18 cellular contexts compared by ENCODE assay signal in genomic region chr11:113689711-113690618, GRCh38. TPM values are rescaled to one million over a fixed set of nuclear protein-coding genes. Genes with fewer than 3 reads are reported as not detected.
DNase-seq lines count a peak whose midpoint lies in the region; ATAC-seq and TF ChIP-seq lines count a peak whose summit lies in the region.
"Had no signal": no experiment of that assay in that cellular context is flagged by ENCODE, and none has a peak within 500 bp of the region (broad histone marks: within the 10 kb centered on the region; RNA-seq: fewer than 3 reads in every experiment).

No MANE protein-coding gene starts in this region.

- no peak overlapping the region for H2BK120ac ChIP-seq in trophoblast cell (ENCODE audit: insufficient read depth, low read length, poor library complexity)

- no peak overlapping the region for H2AK5ac ChIP-seq in trophoblast cell (ENCODE audit: low read length)

- no peaks in the 10 kb centered on the region for H3K9me3 Mint-ChIP-seq in activated naive CD4-positive, alpha-beta T cell treated with anti-CD3 and anti-CD28 coated beads, Interleukin-2, amount 50 U/mL, for 72 hours
- H3K9me3 Mint-ChIP-seq: activated CD4-positive, alpha-beta T cell treated with anti-CD3 and anti-CD28 coated beads, Interleukin-2, amount 10 ng/mL, durations not matched to agents 7 days and 5 days; activated naive CD4-positive, alpha-beta T cell treated with anti-CD3 and anti-CD28 coated beads, Interleukin-2, amount 10 ng/mL, durations not matched to agents 7 days and 5 days had no signal

- H3K9me3 ChIP-seq in PC-3 (ENCODE audit: low read length) (no peaks in the 10 kb centered on the region), trophoblast cell (ENCODE audit: insufficient read depth, low read depth, low read length) (peaks cover 2% of the 10 kb centered on the region), sigmoid colon (no peaks in the 10 kb centered on the region)
- H3K9me3 ChIP-seq: neutrophil, stomach, vagina had no signal

- TF ChIP-seq CTCF in PC-3 (conservative IDR thresholded peaks at IDR 0.05; ENCODE audit: low read depth, low read length) (no peak), sigmoid colon (IDR thresholded peaks at IDR 0.05) (no peak)

- no peaks in the 10 kb centered on the region for H3K36me3 Mint-ChIP-seq in activated naive CD4-positive, alpha-beta T cell treated with anti-CD3 and anti-CD28 coated beads, Interleukin-2, amount 50 U/mL, for 72 hours
- H3K36me3 Mint-ChIP-seq: activated naive CD4-positive, alpha-beta T cell treated with anti-CD3 and anti-CD28 coated beads, Interleukin-2, amount 10 ng/mL, durations not matched to agents 7 days and 5 days had no signal

- peak overlapping the region; percentile 42 for H2BK12ac ChIP-seq in trophoblast cell (ENCODE audit: low read length)

- H3K14ac ChIP-seq in trophoblast cell (ENCODE audit: low read length), result peak overlapping the region; percentile 19

- H2AFZ ChIP-seq in PC-3 (ENCODE audit: low read length) (peak overlapping the region; percentile 70), trophoblast cell (ENCODE audit: insufficient read depth, low read length, poor library complexity) (no peak overlapping the region)

- no peak overlapping the region for H4K8ac ChIP-seq in trophoblast cell (ENCODE audit: low read depth, low read length)

- DNase-seq in H7 (peak; percentile 38), PC-3 (no peak), epithelial cell of prostate (ENCODE audit: low read depth, low spot score) (no peak), trophoblast cell (no peak), sigmoid colon (no peak), caudate nucleus (lab: John Stamatoyannopoulos, UW) (no peak)
- no peak for DNase-seq in activated naive CD4-positive, alpha-beta T cell treated with anti-CD3 and anti-CD28 coated beads, Interleukin-2, amount 50 U/mL, for 72 hours (ENCODE audit: low spot score in 2 of 2)
- DNase-seq: activated CD8-positive, alpha-beta memory T cell treated with anti-CD3 and anti-CD28 coated beads, Interleukin-2, amount 50 U/mL, for 4 hours; NCI-H1105; NCI-H2171; NCI-H774 had no signal

- H4K20me1 ChIP-seq in PC-3 (ENCODE audit: low read length), result no peaks in the 10 kb centered on the region

- H3K4me2 ChIP-seq in PC-3 (ENCODE audit: low read length) (peak overlapping the region; percentile 23; the same call in 1 of the 2 replicates), trophoblast cell (ENCODE audit: low read length) (no peak overlapping the region)

- H3K4me1 ChIP-seq in PC-3 (ENCODE audit: insufficient read depth, low read length), result peaks cover 19% of the 10 kb centered on the region
- peaks cover 6 to 8% of the 10 kb centered on the region in 2 experiments for H3K4me1 ChIP-seq in trophoblast cell (ENCODE audit: control insufficient read depth in 1 of 2, insufficient read depth in 2 of 2, low read length in 2 of 2)
- H3K4me1 ChIP-seq in sigmoid colon, result peaks cover 0 to 8% (median 3%) of the 10 kb centered on the region in 4 donors

- no peaks in the 10 kb centered on the region for H3K79me2 ChIP-seq in PC-3 (ENCODE audit: low read length)
- H3K79me2 ChIP-seq in trophoblast cell (ENCODE audit: control insufficient read depth, insufficient read depth, low read length, poor library complexity), result no peaks in the 10 kb centered on the region

- H3K9me2 ChIP-seq in PC-3 (replicated peaks; ENCODE audit: low read length), result no peaks in the 10 kb centered on the region

- H3K4ac ChIP-seq in trophoblast cell (ENCODE audit: low read depth, low read length), result no peak overlapping the region

- H3K4me3 ChIP-seq in H7 (ENCODE audit: insufficient read depth, low read depth, low read length) (no peak overlapping the region), PC-3 (ENCODE audit: low read length) (no peak overlapping the region), trophoblast cell (ENCODE audit: low read depth, low read length) (peak overlapping the region; percentile 25), sigmoid colon (no peak overlapping the region)
- H3K4me3 ChIP-seq: stomach, vagina had no signal

- no peak overlapping the region for H2BK5ac ChIP-seq in trophoblast cell (ENCODE audit: low read depth, low read length, poor library complexity)

- CTCF ChIA-PET in PC-3 (lab: Charles Lee), result interaction anchor here (0.6 kb wide), 1 partner anchor 442 kb away, joined by 4 read pairs; no protein-coding TSS in a partner anchor

- intact Hi-C loops in PC-3 (cut with micrococcal nuclease), result loop anchor here (1.0 kb wide), 2 partner anchors 22 to 26 kb away; no protein-coding TSS in a partner anchor
- intact Hi-C loops in sigmoid colon (cut with DNase I), result no loop called here

- no peak overlapping the region for H3K23ac ChIP-seq in trophoblast cell (ENCODE audit: low read length)

- ATAC-seq in PC-3 (peak; percentile 18), HG02840 (IDR thresholded peaks at IDR 0.05; ENCODE audit: low FRiP score, unreplicated experiment) (no peak)
- no peak for ATAC-seq in activated naive CD4-positive, alpha-beta T cell treated with anti-CD3 and anti-CD28 coated beads, Interleukin-2, amount 50 U/mL, for 72 hours

- H3K79me1 ChIP-seq in trophoblast cell (ENCODE audit: low read length), result no peaks in the 10 kb centered on the region

- no peak overlapping the region for H4K91ac ChIP-seq in trophoblast cell (ENCODE audit: low read depth, low read length)

- no peak for TF ChIP-seq POLR2A in sigmoid colon (IDR thresholded peaks at IDR 0.05)

- no peak overlapping the region for H3K27ac Mint-ChIP-seq in activated naive CD4-positive, alpha-beta T cell treated with anti-CD3 and anti-CD28 coated beads, Interleukin-2, amount 50 U/mL, for 72 hours
- H3K27ac Mint-ChIP-seq: activated CD4-positive, alpha-beta T cell treated with anti-CD3 and anti-CD28 coated beads, Interleukin-2, amount 10 ng/mL, durations not matched to agents 7 days and 5 days; activated naive CD4-positive, alpha-beta T cell treated with anti-CD3 and anti-CD28 coated beads, Interleukin-2, amount 10 ng/mL, durations not matched to agents 7 days and 5 days had no signal

- TSS peak; percentile 82 for BruUV-seq in PC-3 (replicated peaks; lab: Mats Ljungman, UMichigan)

- H3K27ac ChIP-seq in PC-3 (ENCODE audit: low read length) (peak overlapping the region; percentile 60), epithelial cell of prostate (peak overlapping the region; percentile 47), trophoblast cell (ENCODE audit: low read depth, low read length) (no peak overlapping the region), sigmoid colon (no peak overlapping the region), caudate nucleus (ENCODE audit: low read depth, low read length) (no peak overlapping the region)
- H3K27ac ChIP-seq: HL-60, neutrophil, vagina had no signal

- H3K27me3 ChIP-seq in H7 (ENCODE audit: control insufficient read depth, insufficient read depth, low read length) (no peaks in the 10 kb centered on the region), PC-3 (ENCODE audit: low read length) (no peaks in the 10 kb centered on the region), trophoblast cell (ENCODE audit: insufficient read depth, low read length) (no peaks in the 10 kb centered on the region), sigmoid colon (no peaks in the 10 kb centered on the region)
- H3K27me3 ChIP-seq: neutrophil, stomach, vagina had no signal

- no peak for TF ChIP-seq EP300 in sigmoid colon (IDR thresholded peaks at IDR 0.05)

- no peak overlapping the region for H3K18ac ChIP-seq in trophoblast cell (ENCODE audit: low read length)

- no peaks in the 10 kb centered on the region for H3K36me3 ChIP-seq in H7 (replicated peaks; ENCODE audit: control insufficient read depth, insufficient read depth, low read length)
- H3K36me3 ChIP-seq in PC-3 (ENCODE audit: low read depth, low read length), result no peaks in the 10 kb centered on the region
- H3K36me3 ChIP-seq in trophoblast cell (ENCODE audit: control insufficient read depth in 1 of 2, insufficient read depth in 2 of 2, low read length in 2 of 2), result no peaks in the 10 kb centered on the region
- no peaks in the 10 kb centered on the region for H3K36me3 ChIP-seq in sigmoid colon
- H3K36me3 ChIP-seq: neutrophil, vagina had no signal

- H4K12ac ChIP-seq in trophoblast cell (ENCODE audit: low read depth, low read length), result no peak overlapping the region

- H3K9ac ChIP-seq in PC-3 (ENCODE audit: low read length), result peak overlapping the region; percentile 37
- H3K9ac ChIP-seq in trophoblast cell (ENCODE audit: low read length), result no peak overlapping the region

- WGBS in trophoblast cell (ENCODE audit: extremely low coverage, insufficient coverage, insufficient read length), result no CpG with 5 or more reads among the region's 20 CpGs
- 91 to 93% methylated on average over 20 of the region's 20 CpGs for WGBS in sigmoid colon, 2 donors

- H3F3A ChIP-seq in PC-3 (ENCODE audit: low read length, unreplicated experiment), result no peaks in the 10 kb centered on the region

- POLR2A ChIA-PET in PC-3 (lab: Charles Lee; ENCODE audit: unreplicated experiment), result interaction anchor here (1.0 kb wide), 1 partner anchor 22 kb away, joined by 4 read pairs; no protein-coding TSS in a partner anchor

RNA-seq across cellular contexts. Expression of gene TMPRSS5, which starts 16.1 kb away (rescaled TPM):
- 0.21 and 0.44 TPM in 2 replicates for total RNA-seq in H7 (2014; rRNA removed; shearing (Covaris generic))
- total RNA-seq in PC-3 (2014; rRNA removed) (0.07 and 1.4 TPM in 2 replicates), sigmoid colon (1 to 10 TPM in 1 of 4 donors, under 1 TPM in 3; 0.36 to 1.4 (median 0.60) TPM)
- 0.18 and 0.37 TPM in 2 replicates for polyA plus RNA-seq in trophoblast cell (2013)
- total RNA-seq in activated naive CD4-positive, alpha-beta T cell treated with anti-CD3 and anti-CD28 coated beads, Interleukin-2, amount 50 U/mL, for 72 hours, result 1 to 10 TPM in 1 of 2 donors, under 1 TPM in 1; 0.89 to 1.2 TPM
- polyA plus RNA-seq in sigmoid colon, result under 1 TPM in 1 of 3 donors, not detected in 2; 0.28 TPM
- total RNA-seq: vagina had no signal

Comparison
In these comparisons a context has a peak if more than half of its experiments do, and no peak if none do; other contexts are left out.
1. H3K27ac ChIP-seq: peak in PC-3 (single experiment) and epithelial cell of prostate (single experiment); none in trophoblast cell (single experiment), sigmoid colon (0 of 4) and caudate nucleus (single experiment).